Comparison of ENCODE assay signal across 8 cellular contexts in genomic region chr2:210072922-210073509, GRCh38.
A peak's percentile ranks its signal among the peaks of the same experiment; 100 is the strongest.
DNase-seq lines count a peak whose midpoint lies in the region; ATAC-seq and TF ChIP-seq lines count a peak whose summit lies in the region.

No MANE protein-coding gene starts in this region.

- peak; percentile 84 for ATAC-seq in GM19035 (IDR thresholded peaks at IDR 0.05; ENCODE audit: unreplicated experiment)
- ATAC-seq in HG03139 (IDR thresholded peaks at IDR 0.05; ENCODE audit: unreplicated experiment) = peak; percentile 70
- no peak for ATAC-seq in HG03045 (IDR thresholded peaks at IDR 0.05; ENCODE audit: unreplicated experiment)

- H3K9ac ChIP-seq in OCI-LY3 (ENCODE audit: low read length) = no peak overlapping the region

- DNase-seq in COR-L47 (lab: John Stamatoyannopoulos, UW) (peak; percentile 30), erythroblast (lab: John Stamatoyannopoulos, UW) (peak; percentile 33 to 43), retina (peak; percentile 12)
- DNase-seq in activated CD4-positive, alpha-beta T cell treated with anti-CD3 and anti-CD28 coated beads, Interleukin-2, amount 50 U/mL, for 48 hours = no peak

- H3K4me1 ChIP-seq in OCI-LY3 (ENCODE audit: low read length) = no peaks in the 10 kb centered on the region

- H3K4me3 ChIP-seq in OCI-LY3 (ENCODE audit: low read length) = peak overlapping the region; percentile 23; the same call in 1 of the 2 replicates

- H3K79me2 ChIP-seq in OCI-LY3 (ENCODE audit: low read length) = no peaks in the 10 kb centered on the region

- no peak for TF ChIP-seq POLR2A in erythroblast (IDR thresholded peaks at IDR 0.05; ENCODE audit: low read length)

- H3K36me3 ChIP-seq in OCI-LY3 (replicated peaks; ENCODE audit: low read depth, low read length) = no peaks in the 10 kb centered on the region

- peak overlapping the region; percentile 38 for H3K4me2 ChIP-seq in OCI-LY3 (ENCODE audit: low read length)

- H4K20me1 ChIP-seq in OCI-LY3 (ENCODE audit: insufficient read depth, low read length) = no peaks in the 10 kb centered on the region

- no peak overlapping the region for H3K27ac ChIP-seq in OCI-LY3 (ENCODE audit: low read length)

- no peaks in the 10 kb centered on the region for H3K27me3 ChIP-seq in OCI-LY3 (ENCODE audit: low read depth, low read length)

- peak overlapping the region; percentile 43; the same call in 1 of the 2 replicates for H2AFZ ChIP-seq in OCI-LY3 (ENCODE audit: low read depth, low read length)

- no peaks in the 10 kb centered on the region for H3K9me3 ChIP-seq in OCI-LY3 (ENCODE audit: insufficient read depth, low read length)

- TF ChIP-seq CTCF in OCI-LY3 (IDR thresholded peaks at IDR 0.05; ENCODE audit: low read depth, low read length) = peak; percentile 73

Comparison
In these comparisons a context has a peak if more than half of its experiments do, and no peak if none do; other contexts are left out.
1. DNase-seq: peak in COR-L47 (single experiment), erythroblast (2 of 2) and retina (single experiment); none in activated CD4-positive, alpha-beta T cell treated with anti-CD3 and anti-CD28 coated beads, Interleukin-2, amount 50 U/mL, for 48 hours (0 of 2).